19 cellular contexts compared by ENCODE assay signal in genomic region chr3:14422016-14422963, GRCh38. TPM values are rescaled to one million over a fixed set of nuclear protein-coding genes. Genes with fewer than 3 reads are reported as not detected.
A peak's percentile ranks its signal among the peaks of the same experiment; 100 is the strongest.
DNase-seq lines count a peak whose midpoint lies in the region; ATAC-seq, FAIRE-seq and TF ChIP-seq lines count a peak whose summit lies in the region.
"Had no signal": no experiment of that assay in that cellular context is flagged by ENCODE, and none has a peak within 500 bp of the region (broad histone marks: within the 10 kb centered on the region; RNA-seq: fewer than 3 reads in every experiment).

No MANE protein-coding gene starts in this region.

- H3K4me3 ChIP-seq in IMR-90 (ENCODE audit: insufficient read depth, low read depth, low read length) (no peak overlapping the region), H1 (ENCODE audit: extremely low read depth in 1 of 4, insufficient read depth in 2 of 4, low read depth in 3 of 4, low read length in 4 of 4) (peak overlapping the region in 2 of 4 experiments; percentile 11 to 22; a peak in 3 of 8 replicates)
- H3K4me3 ChIP-seq: left lung, neural progenitor cell had no signal

- no peak overlapping the region; the same call in 1 of the 2 replicates for H4K91ac ChIP-seq in IMR-90 (ENCODE audit: insufficient read depth, low read depth, low read length)
- no peak overlapping the region for H4K91ac ChIP-seq in H1 (replicated peaks; ENCODE audit: insufficient read length, low read length)

- H3K9me3 ChIP-seq in IMR-90 (ENCODE audit: control insufficient read depth, insufficient read depth, low read length) (no peaks in the 10 kb centered on the region), H1 (ENCODE audit: insufficient read depth in 2 of 2, low read depth in 1 of 2, low read length in 1 of 2) (no peaks in the 10 kb centered on the region)
- H3K9me3 ChIP-seq: left lung had no signal

- intact Hi-C loops in IMR-90 (cut with micrococcal nuclease) = no loop called here

- H2BK15ac ChIP-seq in IMR-90 (ENCODE audit: low read depth, low read length) (no peak overlapping the region), H1 (ENCODE audit: low read length) (0 out of 2 replicates have a peak overlapping the region, but pooled peaks have one; percentile 8)

- H4K20me1 ChIP-seq in IMR-90 (ENCODE audit: insufficient read depth, low read length) (peaks cover 63% of the 10 kb centered on the region), H1 (replicated peaks in 1 of 2; ENCODE audit: control insufficient read depth in 1 of 2, insufficient read depth in 2 of 2, low read length in 2 of 2) (peaks cover 14 to 44% of the 10 kb centered on the region in 2 experiments)

- no peaks in the 10 kb centered on the region for H3K9me3 Mint-ChIP-seq in nephron progenitor cell
- H3K9me3 Mint-ChIP-seq: neural progenitor cell had no signal

- in situ Hi-C loops in IMR-90 (cut with MboI; ENCODE audit: low sequenced_read_pairs) = no loop called here

- H2AK5ac ChIP-seq in IMR-90 (ENCODE audit: low read depth, low read length) (peak overlapping the region; percentile 90), H1 (ENCODE audit: low read depth, low read length) (peak overlapping the region; percentile 54; the same call in 1 of the 2 replicates)

- peak overlapping the region; percentile 91 for H3K27ac Mint-ChIP-seq in nephron progenitor cell
- H3K27ac Mint-ChIP-seq: neural progenitor cell had no signal

- peaks cover 37% of the 10 kb centered on the region for H3K36me3 ChIP-seq in IMR-90 (ENCODE audit: control insufficient read depth, insufficient read depth, low read length)
- H3K36me3 ChIP-seq in H1 (ENCODE audit: control insufficient read depth in 2 of 4, insufficient read depth in 4 of 4, low read length in 3 of 4) = 0 out of 8 replicates have a peak, but pooled peaks cover 0 to 5% (median 2%) of the 10 kb centered on the region in 4 experiments
- H3K36me3 ChIP-seq: neural progenitor cell had no signal

- H3K27me3 Mint-ChIP-seq in nephron progenitor cell (ENCODE audit: low read depth, poor library complexity) = peaks cover 5% of the 10 kb centered on the region

- ATAC-seq in IMR-90 (ENCODE audit: low read depth) = no peak
- ATAC-seq: sciatic nerve had no signal

- no peak overlapping the region for H4K5ac ChIP-seq in IMR-90 (ENCODE audit: low read depth, low read length)
- no peak overlapping the region for H4K5ac ChIP-seq in H1 (ENCODE audit: insufficient read length, low read depth, low read length)

- WGBS in IMR-90 (ENCODE audit: extremely low coverage in 2 of 2, insufficient read length in 1 of 2), 2 experiments = 85% methylated on average over 6 of the region's 14 CpGs; no CpG with 5 or more reads in 1 of the 2 experiments
- WGBS in H1 (ENCODE audit: extremely low coverage in 1 of 2, insufficient coverage in 1 of 2, insufficient read length in 1 of 2, insufficient replicate concordance in 2 of 2, low coverage in 1 of 2, low lambda C conversion rate in 2 of 2, missing lambda C conversion rate in 1 of 2), 2 experiments = 55% methylated on average over 14 of the region's 14 CpGs; no CpG with 5 or more reads in 1 of the 2 experiments

- H2BK20ac ChIP-seq in IMR-90 (ENCODE audit: low read depth, low read length) (no peak overlapping the region), H1 (ENCODE audit: low read length) (no peak overlapping the region)

- no TSS peak for BruUV-seq in IMR-90 (replicated peaks; lab: Mats Ljungman, UMichigan)

- no peak for TF ChIP-seq CTCF in IMR-90 (conservative IDR thresholded peaks at IDR 0.05; ENCODE audit: low read depth, low read length)
- no peak for TF ChIP-seq CTCF in H1 (IDR thresholded peaks at IDR 0.05; ENCODE audit: control extremely low read depth in 1 of 3, insufficient read depth in 1 of 3, low read depth in 1 of 3, low read length in 3 of 3)
- TF ChIP-seq CTCF in nephron progenitor cell (IDR thresholded peaks at IDR 0.05) = no peak

- CTCF ChIA-PET in IMR-90 (lab: Yijun Ruan, JAX) = interaction anchor here (1.6 kb wide), 1 partner anchor 11 kb away, joined by 6 read pairs; no protein-coding TSS in a partner anchor
- CTCF ChIA-PET in H1 (lab: Charles Lee; ENCODE audit: partially characterized antibody) = interaction anchor here (1.0 to 2.2 kb wide), 9 partner anchors 10 to 218 kb away, joined by 3 to 7 read pairs (median 4); no protein-coding TSS in a partner anchor

- H3K9ac ChIP-seq in IMR-90 (ENCODE audit: low read depth, low read length) (no peak overlapping the region), H1 (replicated peaks in 1 of 4; ENCODE audit: extremely low read depth in 1 of 4, low read depth in 3 of 4, low read length in 3 of 4) (no peak overlapping the region)
- H3K9ac ChIP-seq: neural progenitor cell had no signal

- H4K8ac ChIP-seq in IMR-90 (ENCODE audit: low read depth in 2 of 2, low read length in 2 of 2) = no peak overlapping the region
- 0 out of 2 replicates have a peak overlapping the region, but pooled peaks have one; percentile 57 for H4K8ac ChIP-seq in H1 (ENCODE audit: extremely low read depth, insufficient read depth, low read length)

- H3K4me2 ChIP-seq in IMR-90 (ENCODE audit: low read depth, low read length) (no peak overlapping the region), H1 (ENCODE audit: insufficient read depth in 1 of 2, low read depth in 2 of 2, low read length in 2 of 2) (peak overlapping the region; percentile 50 to 63)
- H3K4me2 ChIP-seq: neural progenitor cell had no signal

- H3K23ac ChIP-seq in IMR-90 (ENCODE audit: low read depth, low read length) (peak overlapping the region; percentile 18; the same call in 1 of the 2 replicates), H1 (ENCODE audit: insufficient read length) (no peak overlapping the region)

- no peaks in the 10 kb centered on the region for H3K27me3 ChIP-seq in IMR-90 (ENCODE audit: control insufficient read depth, insufficient read depth, low read length)
- H3K27me3 ChIP-seq in H1 (replicated peaks in 1 of 4; ENCODE audit: control insufficient read depth in 3 of 4, extremely low read depth in 1 of 4, insufficient read depth in 3 of 4, low read length in 3 of 4) = no peaks in the 10 kb centered on the region
- H3K27me3 ChIP-seq: left lung, neural progenitor cell had no signal

- H3K14ac ChIP-seq in IMR-90 (replicated peaks; ENCODE audit: low read depth, low read length) = no peak overlapping the region
- no peak overlapping the region for H3K14ac ChIP-seq in H1 (ENCODE audit: insufficient read length)

- peak; percentile 43 for DNase-seq in DMS79 treated with DMSO at 0.1 percent for 48 hours (lab: John Stamatoyannopoulos, UW)
- DNase-seq in DMS79 (lab: John Stamatoyannopoulos, UW) = no peak
- DNase-seq in IMR-90 = no peak
- DNase-seq in H1 (ENCODE audit: low read depth in 1 of 2, low spot score in 2 of 2) = no peak
- DNase-seq in nephron progenitor cell = no peak
- no peak for DNase-seq in NCI-H510A treated with DMSO at 0.1 percent for 48 hours (lab: John Stamatoyannopoulos, UW)
- DNase-seq in CD1c-positive myeloid dendritic cell (ENCODE audit: extremely low spot score) = no peak
- DNase-seq in 8988T = no peak
- DNase-seq: central memory CD4-positive, alpha-beta T cell; glutamatergic neuron; NCI-H2081; NCI-H748 treated with DMSO at 0.1 percent for 48 hours; stimulated activated naive CD4-positive, alpha-beta T cell treated with Interleukin-2 at 50 U/mL for 16 hours; T1000 had no signal

- no peak overlapping the region; the same call in 1 of the 2 replicates for H3K18ac ChIP-seq in IMR-90 (ENCODE audit: low read depth, low read length)
- peak overlapping the region; percentile 86; the same call in 1 of the 2 replicates for H3K18ac ChIP-seq in H1 (ENCODE audit: extremely low read depth, low read length)

- H2AFZ ChIP-seq in IMR-90 (replicated peaks; ENCODE audit: low read length, poor library complexity) (no peak overlapping the region), H1 (ENCODE audit: low read length) (no peak overlapping the region)
- H2AFZ ChIP-seq: neural progenitor cell had no signal

- TF ChIP-seq RAD21 in IMR-90 (IDR thresholded peaks at IDR 0.05; ENCODE audit: low read length) (no peak), H1 (IDR thresholded peaks at IDR 0.05 in 1 of 2, conservative IDR thresholded peaks at IDR 0.05 in 1 of 2; ENCODE audit: low read depth in 2 of 2, low read length in 2 of 2) (0 out of 4 replicates have a peak, but pooled peaks of 1 of the 2 experiments have one; percentile 6)

- H3K79me1 ChIP-seq in IMR-90 (ENCODE audit: low read depth in 1 of 2, low read length in 2 of 2) (peaks cover 38 to 84% of the 10 kb centered on the region in 2 experiments), H1 (ENCODE audit: low read depth, low read length) (peaks cover 17% of the 10 kb centered on the region)

- no peak overlapping the region for H3K4me3 Mint-ChIP-seq in nephron progenitor cell
- H3K4me3 Mint-ChIP-seq: neural progenitor cell had no signal

- peaks cover 57% of the 10 kb centered on the region for H3K4me1 Mint-ChIP-seq in nephron progenitor cell

- H3K36me3 Mint-ChIP-seq in nephron progenitor cell (ENCODE audit: low read depth) = peaks cover 21% of the 10 kb centered on the region

- peaks cover 11% of the 10 kb centered on the region for H3K9me1 ChIP-seq in IMR-90 (ENCODE audit: insufficient read depth, low read length)

- H2BK5ac ChIP-seq in IMR-90 (ENCODE audit: low read depth, low read length, poor library complexity, severe bottlenecking) (no peak overlapping the region), H1 (ENCODE audit: low read depth, low read length) (peak overlapping the region; percentile 37; the same call in 1 of the 2 replicates)

- H3K23me2 ChIP-seq in H1 (ENCODE audit: low read depth, low read length) = no peaks in the 10 kb centered on the region

- H2BK12ac ChIP-seq in H1 (ENCODE audit: low read depth, low read length) = no peak overlapping the region

- H3K56ac ChIP-seq in IMR-90 (ENCODE audit: extremely low read depth, insufficient read depth, low read length) = no peak overlapping the region
- H3K56ac ChIP-seq in H1 (replicated peaks; ENCODE audit: insufficient read length, low read depth, low read length) = no peak overlapping the region

- TF ChIP-seq POLR2A in IMR-90 (IDR thresholded peaks at IDR 0.05; ENCODE audit: low read depth, low read length) = no peak
- TF ChIP-seq POLR2A in H1 (IDR thresholded peaks at IDR 0.05; ENCODE audit: control extremely low read depth in 1 of 2, low read depth in 2 of 2, low read length in 2 of 2) = no peak

- no peak for FAIRE-seq in H1 (lab: Jason Lieb, UNC)
- FAIRE-seq: H54 had no signal

- no peak overlapping the region for H2AK9ac ChIP-seq in IMR-90 (replicated peaks; ENCODE audit: low read depth, low read length, poor library complexity)

- peaks cover 3 to 75% of the 10 kb centered on the region in 2 experiments for H3K79me2 ChIP-seq in H1 (ENCODE audit: control insufficient read depth in 1 of 2, insufficient read depth in 2 of 2, low read length in 2 of 2)

- dilution Hi-C loops in IMR-90 (cut with HindIII; ENCODE audit: low sequenced_read_pairs, unreplicated experiment) = no loop called here

- H2BK120ac ChIP-seq in IMR-90 (ENCODE audit: low read depth, low read length) = no peak overlapping the region
- no peak overlapping the region for H2BK120ac ChIP-seq in H1 (replicated peaks; ENCODE audit: low read depth, low read length)

- H3K4ac ChIP-seq in IMR-90 (ENCODE audit: low read depth, low read length) = no peak overlapping the region
- no peak overlapping the region for H3K4ac ChIP-seq in H1 (replicated peaks; ENCODE audit: insufficient read length, low read depth, low read length)

- peaks cover 39% of the 10 kb centered on the region for H3K4me1 ChIP-seq in IMR-90 (ENCODE audit: control insufficient read depth, insufficient read depth, low read length)
- peaks cover 23 to 57% (median 38%) of the 10 kb centered on the region in 4 experiments for H3K4me1 ChIP-seq in H1 (replicated peaks in 1 of 4; ENCODE audit: control insufficient read depth in 3 of 4, insufficient read depth in 4 of 4, low read length in 3 of 4)

- H3K27ac ChIP-seq in IMR-90 (ENCODE audit: insufficient read depth, low read length) = no peak overlapping the region
- no peak overlapping the region for H3K27ac ChIP-seq in H1 (ENCODE audit: low read depth, low read length)
- H3K27ac ChIP-seq: 22Rv1, neural progenitor cell had no signal

- POLR2A ChIA-PET in IMR-90 (lab: Charles Lee; ENCODE audit: unreplicated experiment) = no interaction called here
- POLR2A ChIA-PET in H1 (lab: Charles Lee; ENCODE audit: partially characterized antibody) = interaction anchor here (0.6 to 2.1 kb wide), 7 partner anchors 9 to 225 kb away, joined by 3 to 5 read pairs (median 3); partner anchors contain the start of gene SLC6A6

- TF ChIP-seq EP300 in H1 (IDR thresholded peaks at IDR 0.05; ENCODE audit: borderline replicate concordance in 1 of 2, low read depth in 2 of 2, low read length in 2 of 2) = no peak

RNA-seq across cellular contexts. Expression of gene SLC6A6, which starts 19.9 kb away (rescaled TPM):
- total RNA-seq in IMR-90 (2012; rRNA removed) = 29.9 and 32.5 TPM in 2 replicates
- 39.3 and 39.4 TPM in 2 replicates for polyA plus RNA-seq in IMR-90 (2012; rRNA removed)
- polyA plus RNA-seq in IMR-90 (2012; cell fraction: cytosol; rRNA removed) = 14.9 and 24.2 TPM in 2 replicates
- 70.6 and 99.2 TPM in 2 replicates for polyA plus RNA-seq in IMR-90 (2012; cell fraction: nucleus; rRNA removed; ENCODE audit: low replicate concordance)
- total RNA-seq in H1 (2021; fragmentation: NEBNext Ultra II Directional; extraction: Animal tissue kit (Norgen Biotek cat#: 25700)) = 140 and 144 TPM in 2 replicates
- polyA plus RNA-seq in H1 (2011; rRNA removed) = 66.2 and 77.8 TPM in 2 replicates
- polyA plus RNA-seq in H1 (2011; cell fraction: cytosol; rRNA removed) = 69.0 TPM
- 164 TPM for polyA plus RNA-seq in H1 (2011; cell fraction: nucleus; rRNA removed)
- polyA plus RNA-seq in H1 (2012, experiment 1 of 2) = 61.4 to 78.1 TPM (median 74.2 TPM) in 4 replicates
- 45.2 TPM for polyA plus RNA-seq in H1 (2012, experiment 2 of 2)
- 158 TPM for polyA plus RNA-seq in H1 (2013, experiment 1 of 2)
- polyA plus RNA-seq in H1 (2013, experiment 2 of 2) = 135 TPM
- polyA minus RNA-seq in H1 (2011; rRNA and poly(A)+ RNA removed) = 242 and 245 TPM in 2 replicates
- 135 TPM for polyA minus RNA-seq in H1 (2011; cell fraction: cytosol; rRNA and poly(A)+ RNA removed)
- 104 TPM for polyA minus RNA-seq in H1 (2011; cell fraction: nucleus; rRNA and poly(A)+ RNA removed)
